ENCODE assay signal across 9 cellular contexts in genomic region chr13:51643114-51643881, GRCh38. TPM values are rescaled to one million over a fixed set of nuclear protein-coding genes. Genes with fewer than 3 reads are reported as not detected.
DNase-seq lines count a peak whose midpoint lies in the region; ATAC-seq and TF ChIP-seq lines count a peak whose summit lies in the region.
"Had no signal": no experiment of that assay in that cellular context is flagged by ENCODE, and none has a peak within 500 bp of the region (broad histone marks: within the 10 kb centered on the region; RNA-seq: fewer than 3 reads in every experiment).

No MANE protein-coding gene starts in this region.

- peak overlapping the region; percentile 53 for H3K4me2 ChIP-seq in Loucy (ENCODE audit: low read depth, low read length, poor library complexity, severe bottlenecking)

- no peak overlapping the region for H2AFZ ChIP-seq in Loucy (ENCODE audit: low read length)

- H3K27ac Mint-ChIP-seq in CD4-positive, alpha-beta memory T cell = peak overlapping the region; percentile 95 to 100 (median 97)
- H3K27ac Mint-ChIP-seq in central memory CD8-positive, alpha-beta T cell (ENCODE audit: low read depth) = peak overlapping the region; percentile 91

- H3K36me3 Mint-ChIP-seq in CD4-positive, alpha-beta memory T cell = peaks cover 2 to 11% of the 10 kb centered on the region in 2 donors
- H3K36me3 Mint-ChIP-seq in central memory CD8-positive, alpha-beta T cell (ENCODE audit: insufficient read depth) = peaks cover 5% of the 10 kb centered on the region

- H3K79me2 ChIP-seq in Loucy (ENCODE audit: insufficient read depth, low read length) = peaks cover 55% of the 10 kb centered on the region; the same call in 1 of the 2 replicates

- POLR2A ChIA-PET in CD4-positive, alpha-beta memory T cell (lab: Charles Lee; ENCODE audit: partially characterized antibody) = interaction anchor here (4.3 kb wide), 1 partner anchor 191 kb away, joined by 66 read pairs; the partner anchor contains the start of gene INTS6

- no peaks in the 10 kb centered on the region for H3K9me2 ChIP-seq in Loucy (replicated peaks; ENCODE audit: low read depth, low read length)

- no peaks in the 10 kb centered on the region for H3K9me3 Mint-ChIP-seq in CD4-positive, alpha-beta memory T cell
- no peaks in the 10 kb centered on the region for H3K9me3 Mint-ChIP-seq in central memory CD8-positive, alpha-beta T cell

- H3F3A ChIP-seq in Loucy (ENCODE audit: low read depth) = no peaks in the 10 kb centered on the region

- H3K27ac ChIP-seq in CD4-positive, alpha-beta memory T cell (ENCODE audit: low read depth, low read length) = peak overlapping the region; percentile 74
- no peak overlapping the region for H3K27ac ChIP-seq in vagina

- H3K9ac ChIP-seq in Loucy (ENCODE audit: low read depth, low read length, poor library complexity, severe bottlenecking) = no peak overlapping the region

- TF ChIP-seq CTCF in Loucy (conservative IDR thresholded peaks at IDR 0.05; ENCODE audit: low read length) (no peak), vagina (IDR thresholded peaks at IDR 0.05) (no peak)

- peak overlapping the region in 7 of 8 donors; percentile 62 to 89 (median 77) for H3K4me3 Mint-ChIP-seq in CD4-positive, alpha-beta memory T cell
- H3K4me3 Mint-ChIP-seq in central memory CD8-positive, alpha-beta T cell = peak overlapping the region; percentile 14

- peaks cover 48 to 70% (median 52%) of the 10 kb centered on the region in 4 donors for H3K4me1 Mint-ChIP-seq in CD4-positive, alpha-beta memory T cell
- H3K4me1 Mint-ChIP-seq in central memory CD8-positive, alpha-beta T cell = peaks cover 50% of the 10 kb centered on the region

- no peaks in the 10 kb centered on the region for H3K27me3 Mint-ChIP-seq in CD4-positive, alpha-beta memory T cell
- no peaks in the 10 kb centered on the region for H3K27me3 Mint-ChIP-seq in central memory CD8-positive, alpha-beta T cell

- H3K4me3 ChIP-seq in CD4-positive, alpha-beta memory T cell (ENCODE audit: low read length in 2 of 2) = peak overlapping the region in 1 of 2 donors; percentile 11
- peak overlapping the region; percentile 27 for H3K4me3 ChIP-seq in Loucy (ENCODE audit: low read length, poor library complexity, severe bottlenecking)
- no peak overlapping the region for H3K4me3 ChIP-seq in vagina

- TF ChIP-seq POLR2A in vagina (IDR thresholded peaks at IDR 0.05) = no peak

- ATAC-seq in central memory CD8-positive, alpha-beta T cell (replicated peaks; ENCODE audit: extremely low read depth, poor library complexity, severe bottlenecking) = no peak

- intact Hi-C loops in CD4-positive, alpha-beta memory T cell (cut with micrococcal nuclease) = no loop called here
- intact Hi-C loops in vagina (cut with DNase I) = no loop called here

- H3K27me3 ChIP-seq in CD4-positive, alpha-beta memory T cell (ENCODE audit: insufficient read depth, low read length) = no peaks in the 10 kb centered on the region
- H3K27me3 ChIP-seq in Loucy (ENCODE audit: insufficient read depth, low read length, poor library complexity, severe bottlenecking) (no peaks in the 10 kb centered on the region), vagina (no peaks in the 10 kb centered on the region)

- CTCF ChIA-PET in CD4-positive, alpha-beta memory T cell (lab: Charles Lee; ENCODE audit: partially characterized antibody) = no interaction called here

- H3K36me3 ChIP-seq in CD4-positive, alpha-beta memory T cell (ENCODE audit: insufficient read depth, low read length) = no peaks in the 10 kb centered on the region
- H3K36me3 ChIP-seq in Loucy (ENCODE audit: insufficient read depth, low read length) (no peaks in the 10 kb centered on the region), vagina (no peaks in the 10 kb centered on the region)

- H3K9me3 ChIP-seq in CD4-positive, alpha-beta memory T cell (ENCODE audit: control insufficient read depth in 1 of 2, low read length in 2 of 2) = no peaks in the 10 kb centered on the region
- H3K9me3 ChIP-seq in Loucy (ENCODE audit: insufficient read depth, low read depth, low read length) (no peaks in the 10 kb centered on the region), vagina (no peaks in the 10 kb centered on the region)

- peaks cover 58% of the 10 kb centered on the region for H3K4me1 ChIP-seq in CD4-positive, alpha-beta memory T cell (ENCODE audit: insufficient read depth, low read length)
- H3K4me1 ChIP-seq in Loucy (ENCODE audit: insufficient read depth, low read length, poor library complexity, severe bottlenecking) (peaks cover 28% of the 10 kb centered on the region), vagina (peaks cover 49% of the 10 kb centered on the region)

- no peak for DNase-seq in CD4-positive, alpha-beta memory T cell
- DNase-seq in central memory CD8-positive, alpha-beta T cell (ENCODE audit: low spot score in 2 of 2) = no peak
- DNase-seq in myocyte (ENCODE audit: low read depth) (peak; percentile 66), NCI-H748 treated with DMSO at 0.1 percent for 48 hours (lab: John Stamatoyannopoulos, UW) (no peak), NCI-H1694 treated with DMSO at 0.1 percent for 48 hours (lab: John Stamatoyannopoulos, UW) (no peak), NCI-H1105 (lab: John Stamatoyannopoulos, UW) (no peak), vagina (ENCODE audit: extremely low spot score in 2 of 2) (no peak)
- DNase-seq: left ventricle myocardium superior had no signal

- peaks cover 7% of the 10 kb centered on the region for H4K20me1 ChIP-seq in Loucy (ENCODE audit: insufficient read depth, low read length, poor library complexity, severe bottlenecking)

RNA-seq across cellular contexts. Expression of gene WDFY2, which starts 59.0 kb away (rescaled TPM):
- total RNA-seq in CD4-positive, alpha-beta memory T cell = 10 to 100 TPM; 20.0 to 21.8 TPM
- polyA plus RNA-seq in CD4-positive, alpha-beta memory T cell = 1 to 10 TPM; 3.8 to 9.0 TPM
- total RNA-seq in myocyte (4.7 and 6.1 TPM in 2 replicates), vagina (26.3 TPM)
- 11.0 TPM for polyA plus RNA-seq in myocyte (2012)
